ENCODE assay signal across 1 cellular context in the genomic region with DNA sequence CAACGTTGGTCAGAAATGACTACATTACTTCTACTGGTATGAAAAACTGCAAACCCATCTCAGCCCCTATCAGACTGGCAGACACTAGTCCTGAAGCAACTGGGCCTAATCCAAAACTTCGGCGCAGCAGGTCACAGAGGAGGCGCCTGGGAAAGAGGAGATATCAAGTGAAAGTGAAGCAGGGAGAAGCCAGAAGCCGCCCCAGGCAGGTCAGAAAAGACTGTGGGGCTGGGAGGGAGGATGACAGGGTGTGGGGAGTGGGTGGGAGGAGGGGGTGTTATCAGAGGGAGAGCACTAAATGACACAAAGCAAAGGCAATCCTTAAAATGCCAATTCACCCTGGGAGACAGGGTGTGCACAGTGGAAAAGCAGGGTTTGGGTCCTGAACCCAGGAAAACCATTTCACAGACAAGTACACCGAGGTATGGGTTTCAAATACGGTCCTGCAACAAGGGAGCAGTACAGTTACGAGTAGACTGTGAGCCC.
TF ChIP-seq lines count a peak whose summit lies in the region.

No MANE protein-coding gene starts in this region.

TF ChIP-seq in WTC11, 78 proteins besides CTCF, POLR2A, EP300 and RAD21 (continued from another document):
- TF ChIP-seq, protein P1, sequence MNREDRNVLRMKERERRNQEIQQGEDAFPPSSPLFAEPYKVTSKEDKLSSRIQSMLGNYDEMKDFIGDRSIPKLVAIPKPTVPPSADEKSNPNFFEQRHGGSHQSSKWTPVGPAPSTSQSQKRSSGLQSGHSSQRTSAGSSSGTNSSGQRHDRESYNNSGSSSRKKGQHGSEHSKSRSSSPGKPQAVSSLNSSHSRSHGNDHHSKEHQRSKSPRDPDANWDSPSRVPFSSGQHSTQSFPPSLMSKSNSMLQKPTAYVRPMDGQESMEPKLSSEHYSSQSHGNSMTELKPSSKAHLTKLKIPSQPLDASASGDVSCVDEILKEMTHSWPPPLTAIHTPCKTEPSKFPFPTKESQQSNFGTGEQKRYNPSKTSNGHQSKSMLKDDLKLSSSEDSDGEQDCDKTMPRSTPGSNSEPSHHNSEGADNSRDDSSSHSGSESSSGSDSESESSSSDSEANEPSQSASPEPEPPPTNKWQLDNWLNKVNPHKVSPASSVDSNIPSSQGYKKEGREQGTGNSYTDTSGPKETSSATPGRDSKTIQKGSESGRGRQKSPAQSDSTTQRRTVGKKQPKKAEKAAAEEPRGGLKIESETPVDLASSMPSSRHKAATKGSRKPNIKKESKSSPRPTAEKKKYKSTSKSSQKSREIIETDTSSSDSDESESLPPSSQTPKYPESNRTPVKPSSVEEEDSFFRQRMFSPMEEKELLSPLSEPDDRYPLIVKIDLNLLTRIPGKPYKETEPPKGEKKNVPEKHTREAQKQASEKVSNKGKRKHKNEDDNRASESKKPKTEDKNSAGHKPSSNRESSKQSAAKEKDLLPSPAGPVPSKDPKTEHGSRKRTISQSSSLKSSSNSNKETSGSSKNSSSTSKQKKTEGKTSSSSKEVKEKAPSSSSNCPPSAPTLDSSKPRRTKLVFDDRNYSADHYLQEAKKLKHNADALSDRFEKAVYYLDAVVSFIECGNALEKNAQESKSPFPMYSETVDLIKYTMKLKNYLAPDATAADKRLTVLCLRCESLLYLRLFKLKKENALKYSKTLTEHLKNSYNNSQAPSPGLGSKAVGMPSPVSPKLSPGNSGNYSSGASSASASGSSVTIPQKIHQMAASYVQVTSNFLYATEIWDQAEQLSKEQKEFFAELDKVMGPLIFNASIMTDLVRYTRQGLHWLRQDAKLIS (CRISPR knock-in tag; IDR thresholded peaks at IDR 0.05; ENCODE audit: borderline replicate concordance), result no peak
- TF ChIP-seq ZNF219 (CRISPR knock-in tag; IDR thresholded peaks at IDR 0.05; ENCODE audit: borderline replicate concordance), result no peak
- TF ChIP-seq, protein P2, sequence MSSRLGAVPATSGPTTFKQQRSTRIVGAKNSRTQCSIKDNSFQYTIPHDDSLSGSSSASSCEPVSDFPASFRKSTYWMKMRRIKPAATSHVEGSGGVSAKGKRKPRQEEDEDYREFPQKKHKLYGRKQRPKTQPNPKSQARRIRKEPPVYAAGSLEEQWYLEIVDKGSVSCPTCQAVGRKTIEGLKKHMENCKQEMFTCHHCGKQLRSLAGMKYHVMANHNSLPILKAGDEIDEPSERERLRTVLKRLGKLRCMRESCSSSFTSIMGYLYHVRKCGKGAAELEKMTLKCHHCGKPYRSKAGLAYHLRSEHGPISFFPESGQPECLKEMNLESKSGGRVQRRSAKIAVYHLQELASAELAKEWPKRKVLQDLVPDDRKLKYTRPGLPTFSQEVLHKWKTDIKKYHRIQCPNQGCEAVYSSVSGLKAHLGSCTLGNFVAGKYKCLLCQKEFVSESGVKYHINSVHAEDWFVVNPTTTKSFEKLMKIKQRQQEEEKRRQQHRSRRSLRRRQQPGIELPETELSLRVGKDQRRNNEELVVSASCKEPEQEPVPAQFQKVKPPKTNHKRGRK (CRISPR knock-in tag; IDR thresholded peaks at IDR 0.05; ENCODE audit: borderline replicate concordance), result no peak
